Comparison of ENCODE assay signal across 28 cellular contexts in the genomic region with DNA sequence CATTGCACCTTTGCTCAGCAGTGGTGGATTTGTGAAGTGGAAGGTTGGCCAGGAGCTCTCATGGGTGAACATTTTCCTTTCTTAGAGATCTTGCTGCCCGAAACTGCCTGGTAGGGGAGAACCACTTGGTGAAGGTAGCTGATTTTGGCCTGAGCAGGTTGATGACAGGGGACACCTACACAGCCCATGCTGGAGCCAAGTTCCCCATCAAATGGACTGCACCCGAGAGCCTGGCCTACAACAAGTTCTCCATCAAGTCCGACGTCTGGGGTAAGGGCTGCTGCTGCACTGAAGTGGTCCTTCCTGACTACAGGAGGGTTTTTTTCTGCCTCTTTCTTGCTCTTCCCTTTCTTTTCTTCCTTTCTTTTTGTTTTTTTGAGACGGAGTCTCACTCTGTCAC. TPM values are rescaled to one million over a fixed set of nuclear protein-coding genes. Genes with fewer than 3 reads are reported as not detected.
"Had no signal": no experiment of that assay in that cellular context is flagged by ENCODE, and none has a peak within 500 bp of the region (broad histone marks: within the 10 kb centered on the region; RNA-seq: fewer than 3 reads in every experiment).

No MANE protein-coding gene starts in this region.

- H3K27ac ChIP-seq: colonic mucosa, lower lobe of right lung, right lobe of liver, vagina had no signal

- DNase-seq: activated CD4-positive, alpha-beta T cell treated with anti-CD3 and anti-CD28 coated beads for 36 hours; activated CD4-positive, CD25-positive, alpha-beta regulatory T cell; activated CD8-positive, alpha-beta memory T cell treated with anti-CD3 and anti-CD28 coated beads, Interleukin-2, amount 10 ng/mL, durations not matched to agents 7 days and 5 days; activated CD8-positive, alpha-beta T cell treated with anti-CD3 and anti-CD28 coated beads, Interleukin-2, amount 10 ng/mL, durations not matched to agents 7 days and 5 days; activated T-cell treated with anti-CD3 and anti-CD28 coated beads, Interleukin-2, amount 50 U/mL, for 48 hours; anterior cingulate cortex; colonic mucosa; effector CD8-positive, alpha-beta T cell; foreskin fibroblast; heart right ventricle; lower lobe of right lung; mesenchymal stem cell; stimulated activated CD4-positive, alpha-beta T cell treated with anti-CD3 and anti-CD28 coated beads, Interleukin-2, amount 100 ng/mL, for 48 hours; stimulated activated naive CD4-positive, alpha-beta T cell treated with Interleukin-2 at 50 U/mL for 16 hours; T-cell had no signal

- H3K9me3 ChIP-seq: colonic mucosa, heart right ventricle, lower lobe of right lung, right lobe of liver, thoracic aorta, vagina had no signal

- FAIRE-seq: endometrium had no signal

- H3K4me3 ChIP-seq: colonic mucosa, heart right ventricle, lower lobe of right lung, right lobe of liver, thoracic aorta, vagina had no signal

- H3K27me3 ChIP-seq: colonic mucosa, heart right ventricle, right lobe of liver, vagina had no signal

- H3K4me1 ChIP-seq: colonic mucosa, lower lobe of right lung had no signal

- ATAC-seq: activated CD4-positive, alpha-beta T cell treated with anti-CD3 and anti-CD28 coated beads for 36 hours; activated CD8-positive, alpha-beta memory T cell treated with anti-CD3 and anti-CD28 coated beads, Interleukin-2, amount 10 ng/mL, durations not matched to agents 7 days and 5 days; activated CD8-positive, alpha-beta T cell treated with anti-CD3 and anti-CD28 coated beads, Interleukin-2, amount 10 ng/mL, durations not matched to agents 7 days and 5 days; heart right ventricle; left lobe of liver; lower lobe of right lung; natural killer cell treated with Interleukin-12 subunit alpha and Interleukin-12 subunit beta and Interleukin-15 and Interleukin-18, amount 100 ng/mL, for 72 hours; right lobe of liver; T-cell had no signal

RNA-seq across cellular contexts. Expression of a gene that starts 21.8 kb away (rescaled TPM):
- total RNA-seq: activated CD4-positive, alpha-beta T cell treated with anti-CD3 and anti-CD28 coated beads for 36 hours; activated CD8-positive, alpha-beta memory T cell treated with anti-CD3 and anti-CD28 coated beads, Interleukin-2, amount 10 ng/mL, durations not matched to agents 7 days and 5 days; activated CD8-positive, alpha-beta T cell treated with anti-CD3 and anti-CD28 coated beads, Interleukin-2, amount 10 ng/mL, durations not matched to agents 7 days and 5 days; activated T-helper 2 cell treated with anti-CD3 and anti-CD28 coated beads, Interferon-gamma antibody, Interleukin-2, Interleukin-4, amounts not matched to agents 10 μg/mL and 5 μg/mL and 100 μg/mL, durations not matched to agents 14 hours and 24 hours and 36 hours; dermis microvascular lymphatic vessel endothelial cell; epithelial cell of proximal tubule; heart right ventricle; kidney epithelial cell; left lobe of liver; lower lobe of right lung; mononuclear cell; natural killer cell treated with Interleukin-12 subunit alpha and Interleukin-12 subunit beta and Interleukin-15 and Interleukin-18, amount 100 ng/mL, for 72 hours; omental fat pad; skeletal muscle tissue; T-cell; thoracic aorta; vagina had no signal
